In the genomic region with DNA sequence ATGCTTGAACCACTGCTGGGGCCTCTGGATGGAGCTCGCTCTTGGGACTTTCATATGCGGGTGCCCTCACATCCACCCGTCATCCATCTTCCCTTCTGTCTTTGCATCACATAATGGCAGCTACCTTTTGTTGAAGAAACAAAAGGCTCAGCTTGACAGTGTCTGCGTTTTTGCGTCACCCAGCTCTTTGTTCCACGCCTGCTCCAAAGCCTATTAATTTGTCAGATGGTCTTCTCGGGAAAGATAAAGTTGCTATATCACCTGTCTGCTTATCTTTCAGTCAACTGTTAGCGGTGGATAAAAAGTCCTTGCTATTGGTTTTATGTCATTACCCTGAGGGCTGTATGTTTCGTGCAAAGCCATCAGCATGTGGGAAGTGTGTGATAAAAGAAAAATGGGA, we compare ENCODE assay signal across 2 cellular contexts.
TF ChIP-seq lines count a peak whose summit lies in the region.

No MANE protein-coding gene starts in this region.

TF ChIP-seq in GM23338, 12 proteins besides CTCF, POLR2A, EP300 and RAD21 (continues in another document):
- TF ChIP-seq POLR2AphosphoS5 (IDR thresholded peaks at IDR 0.05; ENCODE audit: low read depth) (no peak), STAT1 (IDR thresholded peaks at IDR 0.05; ENCODE audit: unreplicated experiment) (no peak), ZNF331 (CRISPR knock-in tag; IDR thresholded peaks at IDR 0.05; ENCODE audit: low read depth) (no peak), EZH2 (IDR thresholded peaks at IDR 0.05; ENCODE audit: low read depth, unreplicated experiment) (no peak), ZNF114 (CRISPR knock-in tag; IDR thresholded peaks at IDR 0.05) (no peak), JUNB (IDR thresholded peaks at IDR 0.05; ENCODE audit: unreplicated experiment) (no peak), NANOG (IDR thresholded peaks at IDR 0.05; ENCODE audit: borderline replicate concordance) (no peak), EZH2phosphoT487 (IDR thresholded peaks at IDR 0.05; ENCODE audit: unreplicated experiment) (no peak)
- TF ChIP-seq, protein P1, sequence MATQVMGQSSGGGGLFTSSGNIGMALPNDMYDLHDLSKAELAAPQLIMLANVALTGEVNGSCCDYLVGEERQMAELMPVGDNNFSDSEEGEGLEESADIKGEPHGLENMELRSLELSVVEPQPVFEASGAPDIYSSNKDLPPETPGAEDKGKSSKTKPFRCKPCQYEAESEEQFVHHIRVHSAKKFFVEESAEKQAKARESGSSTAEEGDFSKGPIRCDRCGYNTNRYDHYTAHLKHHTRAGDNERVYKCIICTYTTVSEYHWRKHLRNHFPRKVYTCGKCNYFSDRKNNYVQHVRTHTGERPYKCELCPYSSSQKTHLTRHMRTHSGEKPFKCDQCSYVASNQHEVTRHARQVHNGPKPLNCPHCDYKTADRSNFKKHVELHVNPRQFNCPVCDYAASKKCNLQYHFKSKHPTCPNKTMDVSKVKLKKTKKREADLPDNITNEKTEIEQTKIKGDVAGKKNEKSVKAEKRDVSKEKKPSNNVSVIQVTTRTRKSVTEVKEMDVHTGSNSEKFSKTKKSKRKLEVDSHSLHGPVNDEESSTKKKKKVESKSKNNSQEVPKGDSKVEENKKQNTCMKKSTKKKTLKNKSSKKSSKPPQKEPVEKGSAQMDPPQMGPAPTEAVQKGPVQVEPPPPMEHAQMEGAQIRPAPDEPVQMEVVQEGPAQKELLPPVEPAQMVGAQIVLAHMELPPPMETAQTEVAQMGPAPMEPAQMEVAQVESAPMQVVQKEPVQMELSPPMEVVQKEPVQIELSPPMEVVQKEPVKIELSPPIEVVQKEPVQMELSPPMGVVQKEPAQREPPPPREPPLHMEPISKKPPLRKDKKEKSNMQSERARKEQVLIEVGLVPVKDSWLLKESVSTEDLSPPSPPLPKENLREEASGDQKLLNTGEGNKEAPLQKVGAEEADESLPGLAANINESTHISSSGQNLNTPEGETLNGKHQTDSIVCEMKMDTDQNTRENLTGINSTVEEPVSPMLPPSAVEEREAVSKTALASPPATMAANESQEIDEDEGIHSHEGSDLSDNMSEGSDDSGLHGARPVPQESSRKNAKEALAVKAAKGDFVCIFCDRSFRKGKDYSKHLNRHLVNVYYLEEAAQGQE (IDR thresholded peaks at IDR 0.05; ENCODE audit: unreplicated experiment): no peak
- TF ChIP-seq, protein P2, sequence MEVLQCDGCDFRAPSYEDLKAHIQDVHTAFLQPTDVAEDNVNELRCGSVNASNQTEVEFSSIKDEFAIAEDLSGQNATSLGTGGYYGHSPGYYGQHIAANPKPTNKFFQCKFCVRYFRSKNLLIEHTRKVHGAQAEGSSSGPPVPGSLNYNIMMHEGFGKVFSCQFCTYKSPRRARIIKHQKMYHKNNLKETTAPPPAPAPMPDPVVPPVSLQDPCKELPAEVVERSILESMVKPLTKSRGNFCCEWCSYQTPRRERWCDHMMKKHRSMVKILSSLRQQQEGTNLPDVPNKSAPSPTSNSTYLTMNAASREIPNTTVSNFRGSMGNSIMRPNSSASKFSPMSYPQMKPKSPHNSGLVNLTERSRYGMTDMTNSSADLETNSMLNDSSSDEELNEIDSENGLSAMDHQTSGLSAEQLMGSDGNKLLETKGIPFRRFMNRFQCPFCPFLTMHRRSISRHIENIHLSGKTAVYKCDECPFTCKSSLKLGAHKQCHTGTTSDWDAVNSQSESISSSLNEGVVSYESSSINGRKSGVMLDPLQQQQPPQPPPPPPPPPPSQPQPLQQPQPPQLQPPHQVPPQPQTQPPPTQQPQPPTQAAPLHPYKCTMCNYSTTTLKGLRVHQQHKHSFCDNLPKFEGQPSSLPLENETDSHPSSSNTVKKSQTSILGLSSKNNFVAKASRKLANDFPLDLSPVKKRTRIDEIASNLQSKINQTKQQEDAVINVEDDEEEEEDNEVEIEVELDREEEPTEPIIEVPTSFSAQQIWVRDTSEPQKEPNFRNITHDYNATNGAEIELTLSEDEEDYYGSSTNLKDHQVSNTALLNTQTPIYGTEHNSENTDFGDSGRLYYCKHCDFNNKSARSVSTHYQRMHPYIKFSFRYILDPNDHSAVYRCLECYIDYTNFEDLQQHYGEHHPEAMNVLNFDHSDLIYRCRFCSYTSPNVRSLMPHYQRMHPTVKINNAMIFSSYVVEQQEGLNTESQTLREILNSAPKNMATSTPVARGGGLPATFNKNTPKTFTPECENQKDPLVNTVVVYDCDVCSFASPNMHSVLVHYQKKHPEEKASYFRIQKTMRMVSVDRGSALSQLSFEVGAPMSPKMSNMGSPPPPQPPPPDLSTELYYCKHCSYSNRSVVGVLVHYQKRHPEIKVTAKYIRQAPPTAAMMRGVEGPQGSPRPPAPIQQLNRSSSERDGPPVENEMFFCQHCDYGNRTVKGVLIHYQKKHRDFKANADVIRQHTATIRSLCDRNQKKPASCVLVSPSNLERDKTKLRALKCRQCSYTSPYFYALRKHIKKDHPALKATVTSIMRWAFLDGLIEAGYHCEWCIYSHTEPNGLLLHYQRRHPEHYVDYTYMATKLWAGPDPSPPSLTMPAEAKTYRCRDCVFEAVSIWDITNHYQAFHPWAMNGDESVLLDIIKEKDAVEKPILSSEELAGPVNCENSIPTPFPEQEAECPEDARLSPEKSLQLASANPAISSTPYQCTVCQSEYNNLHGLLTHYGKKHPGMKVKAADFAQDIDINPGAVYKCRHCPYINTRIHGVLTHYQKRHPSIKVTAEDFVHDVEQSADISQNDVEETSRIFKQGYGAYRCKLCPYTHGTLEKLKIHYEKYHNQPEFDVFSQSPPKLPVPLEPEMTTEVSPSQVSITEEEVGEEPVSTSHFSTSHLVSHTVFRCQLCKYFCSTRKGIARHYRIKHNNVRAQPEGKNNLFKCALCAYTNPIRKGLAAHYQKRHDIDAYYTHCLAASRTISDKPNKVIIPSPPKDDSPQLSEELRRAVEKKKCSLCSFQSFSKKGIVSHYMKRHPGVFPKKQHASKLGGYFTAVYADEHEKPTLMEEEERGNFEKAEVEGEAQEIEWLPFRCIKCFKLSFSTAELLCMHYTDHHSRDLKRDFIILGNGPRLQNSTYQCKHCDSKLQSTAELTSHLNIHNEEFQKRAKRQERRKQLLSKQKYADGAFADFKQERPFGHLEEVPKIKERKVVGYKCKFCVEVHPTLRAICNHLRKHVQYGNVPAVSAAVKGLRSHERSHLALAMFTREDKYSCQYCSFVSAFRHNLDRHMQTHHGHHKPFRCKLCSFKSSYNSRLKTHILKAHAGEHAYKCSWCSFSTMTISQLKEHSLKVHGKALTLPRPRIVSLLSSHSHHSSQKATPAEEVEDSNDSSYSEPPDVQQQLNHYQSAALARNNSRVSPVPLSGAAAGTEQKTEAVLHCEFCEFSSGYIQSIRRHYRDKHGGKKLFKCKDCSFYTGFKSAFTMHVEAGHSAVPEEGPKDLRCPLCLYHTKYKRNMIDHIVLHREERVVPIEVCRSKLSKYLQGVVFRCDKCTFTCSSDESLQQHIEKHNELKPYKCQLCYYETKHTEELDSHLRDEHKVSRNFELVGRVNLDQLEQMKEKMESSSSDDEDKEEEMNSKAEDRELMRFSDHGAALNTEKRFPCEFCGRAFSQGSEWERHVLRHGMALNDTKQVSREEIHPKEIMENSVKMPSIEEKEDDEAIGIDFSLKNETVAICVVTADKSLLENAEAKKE (CRISPR knock-in tag; IDR thresholded peaks at IDR 0.05): no peak

TF ChIP-seq in K562, 482 proteins besides CTCF, POLR2A, EP300 and RAD21 (continues in another document):
- TF ChIP-seq TAL1 (IDR thresholded peaks at IDR 0.05) (peak; percentile 95), MTF1 (CRISPR knock-in tag; IDR thresholded peaks at IDR 0.05; ENCODE audit: borderline replicate concordance) (no peak), TEAD1 (CRISPR knock-in tag; IDR thresholded peaks at IDR 0.05) (0 out of 4 replicates have a peak, but pooled peaks of 1 of the 2 experiments have one; percentile 14), DIDO1 (tag; IDR thresholded peaks at IDR 0.05; ENCODE audit: low read depth) (no peak), SRF (CRISPR knock-in tag; IDR thresholded peaks at IDR 0.05) (no peak), CCNT2 (IDR thresholded peaks at IDR 0.05; ENCODE audit: borderline replicate concordance, extremely low read depth, insufficient read length, low read depth, low read length) (peak; percentile 55), DPF2 (IDR thresholded peaks at IDR 0.05) (peak; percentile 64), RREB1 (CRISPR knock-in tag; IDR thresholded peaks at IDR 0.05) (no peak), CBX3 (IDR thresholded peaks at IDR 0.05; ENCODE audit: borderline replicate concordance in 1 of 2, low read length in 2 of 2) (no peak), ZSCAN32 (CRISPR knock-in tag; IDR thresholded peaks at IDR 0.05) (no peak), ATF7 (IDR thresholded peaks at IDR 0.05) (peak; percentile 56), TRIM24 (IDR thresholded peaks at IDR 0.05) (peak in 1 of 2 experiments; percentile 85; a peak in 3 of 4 replicates), TEAD4 (IDR thresholded peaks at IDR 0.05; ENCODE audit: low read length) (peak; percentile 96), TEAD4 (CRISPR knock-in tag; IDR thresholded peaks at IDR 0.05; ENCODE audit: borderline replicate concordance) (no peak), ZNF311 (CRISPR knock-in tag; IDR thresholded peaks at IDR 0.05) (no peak), HIVEP1 (CRISPR knock-in tag; IDR thresholded peaks at IDR 0.05) (no peak), NCOA4 (IDR thresholded peaks at IDR 0.05; ENCODE audit: partially characterized antibody) (no peak), ELF4 (CRISPR knock-in tag; IDR thresholded peaks at IDR 0.05) (no peak), CHD1 (IDR thresholded peaks at IDR 0.05; ENCODE audit: low read length) (no peak), CTBP1 (IDR thresholded peaks at IDR 0.05; ENCODE audit: borderline replicate concordance) (peak; percentile 62; the same call in 1 of the 2 replicates), ZNF695 (CRISPR knock-in tag; IDR thresholded peaks at IDR 0.05) (no peak), NBN (IDR thresholded peaks at IDR 0.05; ENCODE audit: low read depth) (peak; percentile 32; the same call in 1 of the 2 replicates), MTA2 (IDR thresholded peaks at IDR 0.05; ENCODE audit: low read depth) (peak; percentile 83), GTF3C2 (IDR thresholded peaks at IDR 0.05; ENCODE audit: borderline replicate concordance, extremely low read depth, insufficient read length) (no peak)
- TF ChIP-seq, protein P3, sequence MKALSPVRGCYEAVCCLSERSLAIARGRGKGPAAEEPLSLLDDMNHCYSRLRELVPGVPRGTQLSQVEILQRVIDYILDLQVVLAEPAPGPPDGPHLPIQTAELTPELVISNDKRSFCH (CRISPR knock-in tag; IDR thresholded peaks at IDR 0.05): no peak
- TF ChIP-seq, protein P3 (tag; IDR thresholded peaks at IDR 0.05): no peak
- TF ChIP-seq, protein P4, sequence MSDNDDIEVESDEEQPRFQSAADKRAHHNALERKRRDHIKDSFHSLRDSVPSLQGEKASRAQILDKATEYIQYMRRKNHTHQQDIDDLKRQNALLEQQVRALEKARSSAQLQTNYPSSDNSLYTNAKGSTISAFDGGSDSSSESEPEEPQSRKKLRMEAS (CRISPR knock-in tag; IDR thresholded peaks at IDR 0.05): no peak
